In genomic region chr20:50516180-50516934, GRCh38 we compare ENCODE assay signal across 10 cellular contexts. TPM values are rescaled to one million over a fixed set of nuclear protein-coding genes. Genes with fewer than 3 reads are reported as not detected.
DNase-seq lines count a peak whose midpoint lies in the region; ATAC-seq lines count a peak whose summit lies in the region.
"Had no signal": no experiment of that assay in that cellular context is flagged by ENCODE, and none has a peak within 500 bp of the region (broad histone marks: within the 10 kb centered on the region; RNA-seq: fewer than 3 reads in every experiment).

No MANE protein-coding gene starts in this region.

- peak overlapping the region; percentile 8 to 99 (median 76) for H3K4me3 Mint-ChIP-seq in naive thymus-derived CD4-positive, alpha-beta T cell

- peak overlapping the region; percentile 44 to 98 (median 88) for H3K27ac Mint-ChIP-seq in naive thymus-derived CD4-positive, alpha-beta T cell

- no peaks in the 10 kb centered on the region for H3K9me3 Mint-ChIP-seq in naive thymus-derived CD4-positive, alpha-beta T cell

- POLR2A ChIA-PET in naive thymus-derived CD4-positive, alpha-beta T cell (lab: Charles Lee) = interaction anchor here (0.6 to 2.5 kb wide), 11 partner anchors 9 to 884 kb away, joined by 3 to 7 read pairs (median 4); no protein-coding TSS in a partner anchor

- no peaks in the 10 kb centered on the region for H3K27me3 Mint-ChIP-seq in naive thymus-derived CD4-positive, alpha-beta T cell

- ATAC-seq in GM18519 (IDR thresholded peaks at IDR 0.05; ENCODE audit: low FRiP score, unreplicated experiment) = peak; percentile 37
- ATAC-seq in HG02678 (IDR thresholded peaks at IDR 0.05; ENCODE audit: unreplicated experiment) = peak; percentile 68
- peak; percentile 19 for ATAC-seq in naive thymus-derived CD4-positive, alpha-beta T cell
- ATAC-seq: HCT116 had no signal

- H3K27ac ChIP-seq in naive thymus-derived CD4-positive, alpha-beta T cell (ENCODE audit: low read depth, low read length) = peak overlapping the region; percentile 62

- DNase-seq in OCI-M1 (lab: John Stamatoyannopoulos, UW) (peak; percentile 78), hypothalamus (lab: John Stamatoyannopoulos, UW) (no peak), cardiac septum (ENCODE audit: low spot score) (no peak), Ammon's horn (ENCODE audit: low spot score) (no peak), dedifferentiated amniotic fluid mesenchymal stem cell (ENCODE audit: extremely low spot score) (no peak)
- DNase-seq in naive thymus-derived CD4-positive, alpha-beta T cell = no peak
- DNase-seq: kidney had no signal

- H3K9me3 ChIP-seq in naive thymus-derived CD4-positive, alpha-beta T cell (ENCODE audit: control insufficient read depth in 2 of 3, low read length in 3 of 3) = no peaks in the 10 kb centered on the region

- peaks cover 0 to 37% (median 0%) of the 10 kb centered on the region in 5 donors for H3K36me3 Mint-ChIP-seq in naive thymus-derived CD4-positive, alpha-beta T cell

- no peaks in the 10 kb centered on the region for H3K27me3 ChIP-seq in naive thymus-derived CD4-positive, alpha-beta T cell (ENCODE audit: control insufficient read depth in 2 of 2, insufficient read depth in 2 of 2, low read length in 2 of 2)

- H3K36me3 ChIP-seq in naive thymus-derived CD4-positive, alpha-beta T cell (ENCODE audit: control insufficient read depth in 2 of 3, insufficient read depth in 3 of 3, low read length in 3 of 3) = no peaks in the 10 kb centered on the region

- peaks cover 77 to 85% of the 10 kb centered on the region in 2 donors for H3K4me1 ChIP-seq in naive thymus-derived CD4-positive, alpha-beta T cell (ENCODE audit: control insufficient read depth in 2 of 2, insufficient read depth in 2 of 2, low read length in 2 of 2)

- CTCF ChIA-PET in naive thymus-derived CD4-positive, alpha-beta T cell (lab: Charles Lee) = interaction anchor here (0.7 to 2.4 kb wide), 3 partner anchors 12 to 278 kb away, joined by 3 to 5 read pairs (median 3); no protein-coding TSS in a partner anchor

- peaks cover 77 to 100% (median 99%) of the 10 kb centered on the region in 7 donors for H3K4me1 Mint-ChIP-seq in naive thymus-derived CD4-positive, alpha-beta T cell

- H3K4me3 ChIP-seq in naive thymus-derived CD4-positive, alpha-beta T cell (ENCODE audit: low read length) = peak overlapping the region; percentile 4

- intact Hi-C loops in naive thymus-derived CD4-positive, alpha-beta T cell (cut with micrococcal nuclease) = loop anchor here (2.0 to 10.0 kb wide), 2 partner anchors 30 to 922 kb away; no protein-coding TSS in a partner anchor
- intact Hi-C loops in cardiac septum (cut with DNase I) = no loop called here

RNA-seq across cellular contexts. Expression of gene PTPN1, which starts 6.2 kb away (rescaled TPM):
- total RNA-seq in naive thymus-derived CD4-positive, alpha-beta T cell = 10 to 100 TPM; 53.9 to 80.5 (median 60.2) TPM
- polyA plus RNA-seq in naive thymus-derived CD4-positive, alpha-beta T cell = 10 to 100 TPM; 30.4 to 34.7 TPM
- 34.2 TPM for total RNA-seq in cardiac septum
